20 cellular contexts compared by ENCODE assay signal in genomic region chr22:37911697-37912096, GRCh38. TPM values are rescaled to one million over a fixed set of nuclear protein-coding genes. Genes with fewer than 3 reads are reported as not detected.
DNase-seq lines count a peak whose midpoint lies in the region; ATAC-seq and TF ChIP-seq lines count a peak whose summit lies in the region.
"Had no signal": no experiment of that assay in that cellular context is flagged by ENCODE, and none has a peak within 500 bp of the region (broad histone marks: within the 10 kb centered on the region; RNA-seq: fewer than 3 reads in every experiment).

No MANE protein-coding gene starts in this region.

- no peak for TF ChIP-seq CTCF in chondrocyte (IDR thresholded peaks at IDR 0.05)

- H3K27me3 Mint-ChIP-seq in chondrocyte (ENCODE audit: low read depth) = no peaks in the 10 kb centered on the region
- no peaks in the 10 kb centered on the region for H3K27me3 Mint-ChIP-seq in stimulated activated naive B cell treated with anti-CD40 and anti-IgM and Interleukin-4, amounts not matched to agents 10 μg/mL and 1 μg/mL and 100 μg/mL, for 72 hours
- H3K27me3 Mint-ChIP-seq: activated CD4-positive, alpha-beta memory T cell treated with anti-CD3 and anti-CD28 coated beads, Interleukin-2, amount 10 ng/mL, durations not matched to agents 7 days and 5 days; B cell had no signal

- peaks cover 29% of the 10 kb centered on the region for H3K4me1 ChIP-seq in HUES48 (ENCODE audit: control insufficient read depth, insufficient read depth, low read length)
- peaks cover 47% of the 10 kb centered on the region for H3K4me1 ChIP-seq in muscle layer of colon (ENCODE audit: insufficient read depth, low read length)

- H3K4me3 ChIP-seq in HUES48 (ENCODE audit: low read depth, low read length) (no peak overlapping the region), muscle layer of colon (ENCODE audit: low read depth in 1 of 2, low read length in 2 of 2) (peak overlapping the region in 1 of 2 donors; percentile 11)
- H3K4me3 ChIP-seq: HAP-1 had no signal

- H3K9me3 Mint-ChIP-seq in chondrocyte (ENCODE audit: low read depth) = no peaks in the 10 kb centered on the region
- no peaks in the 10 kb centered on the region for H3K9me3 Mint-ChIP-seq in stimulated activated naive B cell treated with anti-CD40 and anti-IgM and Interleukin-4, amounts not matched to agents 10 μg/mL and 1 μg/mL and 100 μg/mL, for 72 hours
- H3K9me3 Mint-ChIP-seq: activated CD4-positive, alpha-beta memory T cell treated with anti-CD3 and anti-CD28 coated beads, Interleukin-2, amount 10 ng/mL, durations not matched to agents 7 days and 5 days; nephron progenitor cell had no signal

- no peak overlapping the region for H3K4me3 Mint-ChIP-seq in chondrocyte (ENCODE audit: unreplicated experiment)
- no peak overlapping the region for H3K4me3 Mint-ChIP-seq in stimulated activated naive B cell treated with anti-CD40 and anti-IgM and Interleukin-4, amounts not matched to agents 10 μg/mL and 1 μg/mL and 100 μg/mL, for 72 hours
- H3K4me3 Mint-ChIP-seq: activated CD4-positive, alpha-beta memory T cell treated with anti-CD3 and anti-CD28 coated beads, Interleukin-2, amount 10 ng/mL, durations not matched to agents 7 days and 5 days; B cell had no signal

- H3K36me3 ChIP-seq in HUES48 (ENCODE audit: control insufficient read depth, insufficient read depth, low read length) (peaks cover 25% of the 10 kb centered on the region), muscle layer of colon (ENCODE audit: insufficient read depth, low read length) (peaks cover 29% of the 10 kb centered on the region)

- no peak for ATAC-seq in HG02981 (IDR thresholded peaks at IDR 0.05; ENCODE audit: unreplicated experiment)
- ATAC-seq in stimulated activated naive B cell treated with anti-CD40 and anti-IgM and Interleukin-4, amounts not matched to agents 10 μg/mL and 1 μg/mL and 100 μg/mL, for 72 hours (replicated peaks) = no peak

- no peak for DNase-seq in chondrocyte (ENCODE audit: low spot score)
- DNase-seq in activated T-cell treated with anti-CD3 and anti-CD28 coated beads, Interleukin-2, amount 50 U/mL, for 1 hour = no peak
- no peak for DNase-seq in stimulated activated naive B cell treated with anti-CD40 and anti-IgM and Interleukin-4, amounts not matched to agents 10 μg/mL and 1 μg/mL and 100 μg/mL, for 72 hours
- DNase-seq: activated CD4-positive, alpha-beta memory T cell treated with anti-CD3 and anti-CD28 coated beads, Interleukin-2, amount 10 ng/mL, durations not matched to agents 7 days and 5 days; activated T-cell treated with anti-CD3 and anti-CD28 coated beads, Interleukin-2, amount 50 U/mL, for 48 hours; NCI-H1048; NCI-H2107; NCI-H526; nephron progenitor cell; SHP77 treated with DMSO at 0.1 percent for 48 hours; stimulated activated CD4-positive, alpha-beta T cell treated with anti-CD3 and anti-CD28 coated beads, Interleukin-12 subunit alpha, Interleukin-12 subunit beta, amount 100 ng/mL, for 4 hours had no signal

- peaks cover 45% of the 10 kb centered on the region for H3K4me1 Mint-ChIP-seq in chondrocyte (ENCODE audit: low read depth)
- H3K4me1 Mint-ChIP-seq in stimulated activated naive B cell treated with anti-CD40 and anti-IgM and Interleukin-4, amounts not matched to agents 10 μg/mL and 1 μg/mL and 100 μg/mL, for 72 hours = peaks cover 21 to 31% of the 10 kb centered on the region in 2 donors

- H3K27ac Mint-ChIP-seq in chondrocyte (ENCODE audit: unreplicated experiment) = peak overlapping the region; percentile 91
- no peak overlapping the region for H3K27ac Mint-ChIP-seq in stimulated activated naive B cell treated with anti-CD40 and anti-IgM and Interleukin-4, amounts not matched to agents 10 μg/mL and 1 μg/mL and 100 μg/mL, for 72 hours
- H3K27ac Mint-ChIP-seq: B cell, nephron progenitor cell had no signal

- H3K27me3 ChIP-seq in HUES48 (ENCODE audit: control insufficient read depth, insufficient read depth, low read length) (no peaks in the 10 kb centered on the region), muscle layer of colon (ENCODE audit: control insufficient read depth in 1 of 2, insufficient read depth in 2 of 2, low read length in 2 of 2) (no peaks in the 10 kb centered on the region)

- no peak overlapping the region for H3K9ac ChIP-seq in HUES48 (ENCODE audit: low read depth, low read length)
- H3K9ac ChIP-seq in muscle layer of colon (ENCODE audit: low read length) = peak overlapping the region; percentile 5
- H3K9ac ChIP-seq: KMS-11 had no signal

- no peaks in the 10 kb centered on the region for H3K9me3 ChIP-seq in HUES48 (ENCODE audit: control insufficient read depth, insufficient read depth, low read length)
- H3K9me3 ChIP-seq in muscle layer of colon (ENCODE audit: low read length) = no peaks in the 10 kb centered on the region
- H3K9me3 ChIP-seq: HAP-1 had no signal

- H3K36me3 Mint-ChIP-seq in chondrocyte (ENCODE audit: low read depth) = peaks cover 14% of the 10 kb centered on the region
- peaks cover 2 to 23% of the 10 kb centered on the region in 2 donors for H3K36me3 Mint-ChIP-seq in stimulated activated naive B cell treated with anti-CD40 and anti-IgM and Interleukin-4, amounts not matched to agents 10 μg/mL and 1 μg/mL and 100 μg/mL, for 72 hours

- H3K27ac ChIP-seq in HUES48 (ENCODE audit: low read depth, low read length) = peak overlapping the region; percentile 53
- peak overlapping the region; percentile 83 for H3K27ac ChIP-seq in muscle layer of colon (ENCODE audit: low read depth, low read length)
- peak overlapping the region; percentile 78 for H3K27ac ChIP-seq in temporal lobe (ENCODE audit: low read depth, low read length)
- H3K27ac ChIP-seq: KMS-11, VCaP had no signal

RNA-seq across cellular contexts. Expression of gene MICALL1, which starts 5.6 kb away (rescaled TPM):
- 50.3 to 65.5 TPM (median 58.6 TPM) in 3 replicates for total RNA-seq in chondrocyte
- 21.4 TPM for total RNA-seq in temporal lobe

RNA-seq across cellular contexts. Expression of gene C22orf23, which starts 41.7 kb away (rescaled TPM):
- total RNA-seq in chondrocyte = not detected in 3 replicates
- total RNA-seq in temporal lobe = 0.25 TPM
- total RNA-seq: activated CD4-positive, alpha-beta memory T cell treated with anti-CD3 and anti-CD28 coated beads, Interleukin-2, amount 10 ng/mL, durations not matched to agents 7 days and 5 days; B cell; T-helper 1 cell treated with Interleukin-12 subunit alpha and Interleukin-12 subunit beta and Interleukin-4 antibody, amounts not matched to agents 30 ng/mL and 1 ng/mL, for 36 hours had no signal

RNA-seq across cellular contexts. Expression of gene POLR2F, which starts 41.8 kb away (rescaled TPM):
- total RNA-seq in chondrocyte (63.0 to 72.6 TPM (median 67.5 TPM) in 3 replicates), temporal lobe (53.4 TPM)
